Comparison of ENCODE assay signal across 20 cellular contexts in genomic region chr17:2202996-2203575, GRCh38.
DNase-seq lines count a peak whose midpoint lies in the region; ATAC-seq and TF ChIP-seq lines count a peak whose summit lies in the region.
"Had no signal": no experiment of that assay in that cellular context is flagged by ENCODE, and none has a peak within 500 bp of the region (broad histone marks: within the 10 kb centered on the region; RNA-seq: fewer than 3 reads in every experiment).

No MANE protein-coding gene starts in this region.

- H3K4me1 Mint-ChIP-seq in CD8-positive, alpha-beta T cell (ENCODE audit: low read depth), result peaks cover 20% of the 10 kb centered on the region
- H3K4me1 Mint-ChIP-seq in nephron, result peaks cover 31% of the 10 kb centered on the region
- peaks cover 18% of the 10 kb centered on the region for H3K4me1 Mint-ChIP-seq in HFFc6 (ENCODE audit: low read depth)

- no peaks in the 10 kb centered on the region for H3K9me3 ChIP-seq in CD8-positive, alpha-beta T cell (ENCODE audit: low read length)
- H3K9me3 ChIP-seq in body of pancreas, result no peaks in the 10 kb centered on the region
- H3K9me3 ChIP-seq: Caco-2, spleen, testis had no signal

- no peaks in the 10 kb centered on the region for H3K79me2 ChIP-seq in KMS-11 (ENCODE audit: insufficient read depth, low read depth)

- TF ChIP-seq POLR2A in body of pancreas (IDR thresholded peaks at IDR 0.05), result no peak

- peak overlapping the region; percentile 44; the same call in 1 of the 2 replicates for H3K9ac ChIP-seq in KMS-11

- no peak overlapping the region for H3K4me3 Mint-ChIP-seq in CD8-positive, alpha-beta T cell
- no peak overlapping the region for H3K4me3 Mint-ChIP-seq in nephron
- no peak overlapping the region for H3K4me3 Mint-ChIP-seq in HFFc6
- H3K4me3 Mint-ChIP-seq: neural crest cell had no signal

- H3K4me2 ChIP-seq in KMS-11, result peak overlapping the region; percentile 91

- H3K4me3 ChIP-seq in CD8-positive, alpha-beta T cell (ENCODE audit: low read depth, low read length), result no peak overlapping the region
- H3K4me3 ChIP-seq in KMS-11 (IDR thresholded peaks at IDR 0.05; ENCODE audit: insufficient read depth, low read depth, low read length) (no peak overlapping the region), body of pancreas (no peak overlapping the region)
- H3K4me3 ChIP-seq: SK-N-MC, spleen, testis had no signal

- POLR2A ChIA-PET in CD8-positive, alpha-beta T cell (lab: Charles Lee), result interaction anchor here (2.5 kb wide), 1 partner anchor 12 kb away, joined by 7 read pairs; no protein-coding TSS in a partner anchor

- TF ChIP-seq CTCF in CD8-positive, alpha-beta T cell (IDR thresholded peaks at IDR 0.05), result no peak
- TF ChIP-seq CTCF in KMS-11 (conservative IDR thresholded peaks at IDR 0.05; ENCODE audit: low read depth, low read length), result no peak
- no peak for TF ChIP-seq CTCF in body of pancreas (IDR thresholded peaks at IDR 0.05)
- no peak for TF ChIP-seq CTCF in nephron (IDR thresholded peaks at IDR 0.05; ENCODE audit: unreplicated experiment in 3 of 3)
- TF ChIP-seq CTCF in HFFc6 (IDR thresholded peaks at IDR 0.05), result no peak

- no peak for ATAC-seq in CD8-positive, alpha-beta T cell
- peak; percentile 22 for ATAC-seq in body of pancreas
- no peak for ATAC-seq in HG02798 (IDR thresholded peaks at IDR 0.05; ENCODE audit: poor library complexity, unreplicated experiment)
- ATAC-seq: Panc1 had no signal

- H3K27ac ChIP-seq in CD8-positive, alpha-beta T cell (ENCODE audit: low read depth, low read length), result no peak overlapping the region
- H3K27ac ChIP-seq in KMS-11, result peak overlapping the region; percentile 88
- peak overlapping the region; percentile 28 to 87 (median 76) for H3K27ac ChIP-seq in body of pancreas
- H3K27ac ChIP-seq: brain microvascular endothelial cell, SK-N-MC had no signal

- WGBS in body of pancreas, 2 donors, result 46 to 61% methylated on average over 3 of the region's 3 CpGs

- peak overlapping the region; percentile 30 for H3K27ac Mint-ChIP-seq in CD8-positive, alpha-beta T cell
- H3K27ac Mint-ChIP-seq in nephron (peak overlapping the region; percentile 43 to 68 (median 64)), HFFc6 (no peak overlapping the region)

- H3K36me3 ChIP-seq in CD8-positive, alpha-beta T cell (ENCODE audit: insufficient read depth, low read length), result no peaks in the 10 kb centered on the region
- H3K36me3 ChIP-seq in KMS-11 (ENCODE audit: insufficient read depth) (no peaks in the 10 kb centered on the region), body of pancreas (replicated peaks in 1 of 2; ENCODE audit: insufficient read depth in 1 of 2, low read depth in 2 of 2) (no peaks in the 10 kb centered on the region)

- no peaks in the 10 kb centered on the region for H4K20me1 ChIP-seq in KMS-11 (ENCODE audit: insufficient read depth)

- CTCF ChIA-PET in CD8-positive, alpha-beta T cell (lab: Charles Lee), result interaction anchor here (3.3 kb wide), 1 partner anchor 41 kb away, joined by 12 read pairs; no protein-coding TSS in a partner anchor

- no peaks in the 10 kb centered on the region for H3K9me3 Mint-ChIP-seq in CD8-positive, alpha-beta T cell
- no peaks in the 10 kb centered on the region for H3K9me3 Mint-ChIP-seq in nephron
- H3K9me3 Mint-ChIP-seq in HFFc6, result no peaks in the 10 kb centered on the region
- H3K9me3 Mint-ChIP-seq: activated naive CD4-positive, alpha-beta T cell treated with anti-CD3 and anti-CD28 coated beads, Interleukin-2, amount 50 U/mL, for 24 hours; neural crest cell had no signal

- no peaks in the 10 kb centered on the region for H3K27me3 Mint-ChIP-seq in CD8-positive, alpha-beta T cell (ENCODE audit: low read depth)
- H3K27me3 Mint-ChIP-seq in nephron (ENCODE audit: low read depth) (no peaks in the 10 kb centered on the region), HFFc6 (ENCODE audit: insufficient read depth) (no peaks in the 10 kb centered on the region)
- H3K27me3 Mint-ChIP-seq: activated naive CD4-positive, alpha-beta T cell treated with anti-CD3 and anti-CD28 coated beads, Interleukin-2, amount 50 U/mL, for 24 hours had no signal

- peaks cover 9% of the 10 kb centered on the region for H3K4me1 ChIP-seq in CD8-positive, alpha-beta T cell (ENCODE audit: insufficient read depth, low read length)
- H3K4me1 ChIP-seq in KMS-11 (ENCODE audit: low read depth, poor library complexity, severe bottlenecking), result peaks cover 49% of the 10 kb centered on the region
- peaks cover 22% of the 10 kb centered on the region for H3K4me1 ChIP-seq in body of pancreas
- H3K4me1 ChIP-seq: Caco-2 had no signal

- peaks cover 24% of the 10 kb centered on the region for H3K36me3 Mint-ChIP-seq in CD8-positive, alpha-beta T cell
- H3K36me3 Mint-ChIP-seq in nephron (ENCODE audit: low read depth), result peaks cover 11% of the 10 kb centered on the region
- H3K36me3 Mint-ChIP-seq in HFFc6 (ENCODE audit: low read depth), result peaks cover 14% of the 10 kb centered on the region; the same call in 1 of the 2 replicates

- intact Hi-C loops in CD8-positive, alpha-beta T cell (cut with DNase I, micrococcal nuclease), result no loop called here
- intact Hi-C loops in body of pancreas (cut with DNase I), result no loop called here

- H2AFZ ChIP-seq in KMS-11 (ENCODE audit: low read depth), result no peak overlapping the region

- H3K27me3 ChIP-seq in CD8-positive, alpha-beta T cell (ENCODE audit: insufficient read depth, low read length), result no peaks in the 10 kb centered on the region
- no peaks in the 10 kb centered on the region for H3K27me3 ChIP-seq in KMS-11 (ENCODE audit: insufficient read depth, low read depth)
- no peaks in the 10 kb centered on the region for H3K27me3 ChIP-seq in body of pancreas
- H3K27me3 ChIP-seq: brain microvascular endothelial cell, spleen, testis had no signal

- DNase-seq in CD8-positive, alpha-beta T cell, result no peak
- DNase-seq in body of pancreas, result no peak
- no peak for DNase-seq in kidney glomerular epithelial cell (lab: John Stamatoyannopoulos, UW)
- DNase-seq in HFFc6, result no peak
- DNase-seq: activated CD8-positive, alpha-beta memory T cell treated with anti-CD3 and anti-CD28 coated beads, Interleukin-2, amount 50 U/mL, for 48 hours; AML-193; brain microvascular endothelial cell; Caco-2; foreskin fibroblast; NCI-H1694 treated with DMSO at 0.1 percent for 48 hours; NCI-H226; spleen; testis had no signal
